Comparison of ENCODE assay signal across 34 cellular contexts in the genomic region with DNA sequence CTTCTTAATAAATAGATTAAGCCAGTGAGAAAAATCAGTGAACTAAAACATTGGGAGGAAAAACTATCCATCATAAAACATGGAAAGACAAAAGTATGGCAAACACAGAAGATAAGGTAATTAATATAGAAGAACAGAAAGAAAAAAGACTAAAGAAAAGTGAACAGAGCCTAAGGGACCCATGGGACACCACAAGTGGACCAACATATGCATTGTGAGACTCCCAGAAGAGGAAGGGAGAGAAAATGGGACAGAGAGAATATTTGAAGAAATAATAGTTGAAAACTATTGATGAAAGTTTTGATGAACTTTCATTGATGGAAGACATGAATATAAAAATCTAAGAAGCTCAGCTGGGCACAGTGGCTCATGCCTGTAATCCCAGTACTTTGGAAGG.
"Had no signal": no experiment of that assay in that cellular context is flagged by ENCODE, and none has a peak within 500 bp of the region (broad histone marks: within the 10 kb centered on the region; RNA-seq: fewer than 3 reads in every experiment).

No MANE protein-coding gene starts in this region.

- H3K27me3 ChIP-seq: MG63 had no signal

- H3K36me3 ChIP-seq: MG63 had no signal

- H3K4me3 ChIP-seq: MG63 had no signal

- DNase-seq: Karpas-422, Kasumi-1, MG63, MM.1S, MV-4-11, NCI-H1048, NCI-H1092, NCI-H1092 treated with DMSO at 0.1 percent for 48 hours, NCI-H1105, NCI-H1105 treated with DMSO at 0.1 percent for 48 hours, NCI-H1417, NCI-H1417 treated with DMSO at 0.1 percent for 48 hours, NCI-H1436, NCI-H1436 treated with DMSO at 0.1 percent for 48 hours, NCI-H146, NCI-H1694, NCI-H1694 treated with DMSO at 0.1 percent for 48 hours, NCI-H187, NCI-H187 treated with DMSO at 0.1 percent for 48 hours, NCI-H1930, NCI-H2029, NCI-H2029 treated with DMSO at 0.1 percent for 48 hours, NCI-H2081, NCI-H2081 treated with DMSO at 0.1 percent for 48 hours, NCI-H2107, NCI-H2171, NCI-H2171 treated with DMSO at 0.1 percent for 48 hours, NCI-H2227 treated with DMSO at 0.1 percent for 48 hours, NCI-H226, NCI-H345, NCI-H446, NCI-H446 treated with DMSO at 0.1 percent for 48 hours, NCI-H510A, NCI-H510A treated with DMSO at 0.1 percent for 48 hours had no signal

- H3K9me3 ChIP-seq: MG63 had no signal
